In genomic region chr6:143967861-143968498, GRCh38 we compare ENCODE assay signal across 18 cellular contexts. TPM values are rescaled to one million over a fixed set of nuclear protein-coding genes. Genes with fewer than 3 reads are reported as not detected.
DNase-seq lines count a peak whose midpoint lies in the region; ATAC-seq, FAIRE-seq and TF ChIP-seq lines count a peak whose summit lies in the region.
"Had no signal": no experiment of that assay in that cellular context is flagged by ENCODE, and none has a peak within 500 bp of the region (broad histone marks: within the 10 kb centered on the region; RNA-seq: fewer than 3 reads in every experiment).

No MANE protein-coding gene starts in this region.

- H3K27me3 Mint-ChIP-seq in astrocyte (ENCODE audit: low read depth, unreplicated experiment), result peaks cover 62% of the 10 kb centered on the region

- peaks cover 4% of the 10 kb centered on the region for H3K9me3 Mint-ChIP-seq in astrocyte (ENCODE audit: unreplicated experiment)

- peak; percentile 88 to 92 for DNase-seq in AML-193 (lab: John Stamatoyannopoulos, UW)
- peak; percentile 35 to 47 for DNase-seq in Kasumi-1 (lab: John Stamatoyannopoulos, UW)
- peak; percentile 13 for DNase-seq in astrocyte (ENCODE audit: low read depth)
- DNase-seq in fibroblast of the conjunctiva (ENCODE audit: low read depth), result peak; percentile 47
- DNase-seq in AG08396 (ENCODE audit: low spot score), result no peak
- no peak for DNase-seq in GM13976 (ENCODE audit: low spot score)
- DNase-seq in UCSD-AML1 (lab: John Stamatoyannopoulos, UW; ENCODE audit: unreplicated experiment), result no peak
- DNase-seq: ACHN; activated CD4-positive, alpha-beta T cell treated with anti-CD3 and anti-CD28 coated beads, Interleukin-2, amount 50 U/mL, for 1 hour; activated naive CD4-positive, alpha-beta T cell treated with Interleukin-2 at 50 U/mL for 16 hours; glutamatergic neuron; H7; Karpas-422; NCI-H748 treated with DMSO at 0.1 percent for 48 hours; pancreas; stimulated activated CD4-positive, alpha-beta T cell treated with anti-CD3 and anti-CD28 coated beads, Interleukin-2, amount 100 ng/mL, for 48 hours had no signal

- no peak overlapping the region for H3K27ac ChIP-seq in astrocyte (ENCODE audit: low read depth, low read length)
- H3K27ac ChIP-seq: pancreas had no signal

- in situ Hi-C loops in GM13976 (cut with MboI; ENCODE audit: low sequenced_read_pairs, unreplicated experiment), result no loop called here

- no peak overlapping the region for H2AFZ ChIP-seq in astrocyte (ENCODE audit: low read depth, low read length)

- H3K27me3 ChIP-seq in astrocyte (ENCODE audit: insufficient read depth, low read length), result no peaks in the 10 kb centered on the region
- H3K27me3 ChIP-seq: pancreas had no signal

- no peak overlapping the region for H3K4me3 Mint-ChIP-seq in astrocyte (ENCODE audit: unreplicated experiment)

- no peak for ATAC-seq in HG03039 (IDR thresholded peaks at IDR 0.05; ENCODE audit: unreplicated experiment)

- FAIRE-seq in astrocyte (lab: Jason Lieb, UNC), result no peak
- FAIRE-seq: pancreas had no signal

- no peaks in the 10 kb centered on the region for H3K79me2 ChIP-seq in astrocyte (ENCODE audit: insufficient read depth, low read length)

- no peaks in the 10 kb centered on the region for H3K9me3 ChIP-seq in astrocyte (ENCODE audit: insufficient read depth, low read depth, low read length)
- H3K9me3 ChIP-seq: pancreas had no signal

- no peak overlapping the region for H3K4me3 ChIP-seq in astrocyte (ENCODE audit: insufficient read depth, low read depth, low read length)
- H3K4me3 ChIP-seq: lung, pancreas had no signal

- peaks cover 3% of the 10 kb centered on the region for H4K20me1 ChIP-seq in astrocyte (ENCODE audit: insufficient read depth, low read length)

- H3K27ac Mint-ChIP-seq in astrocyte (ENCODE audit: unreplicated experiment), result no peak overlapping the region

- no peak overlapping the region for H3K9ac ChIP-seq in astrocyte (ENCODE audit: low read length)

- no peak overlapping the region for H3K4me2 ChIP-seq in astrocyte (ENCODE audit: low read length)

- H3K36me3 ChIP-seq in astrocyte (ENCODE audit: insufficient read depth, low read length), result no peaks in the 10 kb centered on the region
- H3K36me3 ChIP-seq: pancreas had no signal

- peaks cover 8% of the 10 kb centered on the region for H3K4me1 ChIP-seq in astrocyte (ENCODE audit: insufficient read depth, low read length)

- peaks cover 12% of the 10 kb centered on the region for H3K4me1 Mint-ChIP-seq in astrocyte (ENCODE audit: low read depth, unreplicated experiment)

- peaks cover 9% of the 10 kb centered on the region for H3K36me3 Mint-ChIP-seq in astrocyte (ENCODE audit: low read depth, unreplicated experiment)

- TF ChIP-seq CTCF in astrocyte (IDR thresholded peaks at IDR 0.05; ENCODE audit: insufficient read depth, low read depth, low read length) (no peak), GM13976 (IDR thresholded peaks at IDR 0.05; ENCODE audit: borderline replicate concordance, control extremely low read depth, extremely low read depth, insufficient read depth, missing control alignments) (no peak)

RNA-seq across cellular contexts. Expression of gene PLAGL1, which starts 40.1 kb away (rescaled TPM):
- 18.3 and 20.3 TPM in 2 replicates for total RNA-seq in astrocyte

Comparison
In these comparisons a context has a peak if more than half of its experiments do, and no peak if none do; other contexts are left out.
1. DNase-seq: peak in AML-193 (2 of 2), Kasumi-1 (2 of 2), astrocyte (single experiment) and fibroblast of the conjunctiva (single experiment); none in AG08396 (single experiment), GM13976 (single experiment) and UCSD-AML1 (single experiment).